ENCODE assay signal across 14 cellular contexts in the genomic region with DNA sequence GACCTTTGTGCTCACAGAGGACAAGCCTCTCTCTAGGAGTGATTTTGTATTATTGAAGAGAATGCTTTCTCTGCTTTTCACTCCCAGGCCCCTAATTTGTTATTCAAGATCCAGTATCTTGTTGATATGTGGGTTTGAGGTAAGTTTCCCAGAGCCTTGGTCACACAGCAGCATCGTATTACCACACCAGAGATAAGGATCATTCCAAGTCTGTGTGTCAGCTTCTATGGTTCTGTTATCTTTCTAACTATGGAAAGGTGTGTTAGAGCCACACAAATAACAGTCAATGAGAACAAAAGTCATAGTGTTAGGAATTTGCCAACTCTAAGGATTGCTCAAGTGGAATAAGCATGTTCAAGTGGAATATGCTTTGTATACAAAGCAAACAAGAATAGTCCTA.
"Had no signal": no experiment of that assay in that cellular context is flagged by ENCODE, and none has a peak within 500 bp of the region (broad histone marks: within the 10 kb centered on the region; RNA-seq: fewer than 3 reads in every experiment).

No MANE protein-coding gene starts in this region.

- H3K27me3 ChIP-seq: body of pancreas, testis had no signal

- H3K27ac ChIP-seq: body of pancreas, testis had no signal

- H3K9me3 ChIP-seq: body of pancreas, testis had no signal

- H3K4me1 ChIP-seq: body of pancreas, testis had no signal

- H3K4me3 ChIP-seq: body of pancreas, testis had no signal

- DNase-seq: activated B cell treated with CpG ODN at 0.5 μM for 24 hours; activated CD4-positive, alpha-beta T cell treated with anti-CD3 and anti-CD28 coated beads, Interleukin-2, amount 10 ng/mL, durations not matched to agents 7 days and 5 days; activated CD8-positive, alpha-beta memory T cell treated with anti-CD3 and anti-CD28 coated beads for 24 hours; activated naive CD4-positive, alpha-beta T cell treated with anti-CD3 and anti-CD28 coated beads for 36 hours; body of pancreas; cerebellar nuclear complex; head of caudate nucleus; kidney; naive B cell; retina; stimulated activated CD4-positive, alpha-beta T cell treated with anti-CD3 and anti-CD28 coated beads, Interleukin-4, amount 100 ng/mL, for 24 hours; stimulated activated naive CD8-positive, alpha-beta T cell treated with anti-CD3 and anti-CD28 coated beads, Interleukin-15, amount 100 ng/mL, for 72 hours; T-helper 17 cell; testis had no signal
